Comparison of ENCODE assay signal across 23 cellular contexts in genomic region chr1:84701366-84701765, GRCh38. TPM values are rescaled to one million over a fixed set of nuclear protein-coding genes. Genes with fewer than 3 reads are reported as not detected.
A peak's percentile ranks its signal among the peaks of the same experiment; 100 is the strongest.
DNase-seq lines count a peak whose midpoint lies in the region; ATAC-seq, FAIRE-seq and TF ChIP-seq lines count a peak whose summit lies in the region.
"Had no signal": no experiment of that assay in that cellular context is flagged by ENCODE, and none has a peak within 500 bp of the region (broad histone marks: within the 10 kb centered on the region; RNA-seq: fewer than 3 reads in every experiment).

No MANE protein-coding gene starts in this region.

- no peaks in the 10 kb centered on the region for H3K36me3 Mint-ChIP-seq in nephron (ENCODE audit: low read depth)
- H3K36me3 Mint-ChIP-seq: CD4-positive, CD25-positive, alpha-beta regulatory T cell; stimulated activated effector memory CD8-positive, alpha-beta T cell treated with anti-CD3 and anti-CD28 coated beads, Interleukin-12 subunit alpha, Interleukin-12 subunit beta, amount 100 ng/mL, for 72 hours had no signal

- H3K9me3 ChIP-seq in endocrine pancreas (ENCODE audit: control insufficient read depth, low read length): no peaks in the 10 kb centered on the region
- H3K9me3 ChIP-seq: upper lobe of right lung had no signal

- FAIRE-seq in A204.1 (lab: Jason Lieb, UNC): peak; percentile 16
- FAIRE-seq: endothelial cell of umbilical vein had no signal

- no peaks in the 10 kb centered on the region for H3K27me3 Mint-ChIP-seq in nephron (ENCODE audit: low read depth)

- peaks cover 26% of the 10 kb centered on the region for H3K4me1 ChIP-seq in endocrine pancreas (ENCODE audit: control insufficient read depth, insufficient read depth, low read length)

- no peak for TF ChIP-seq POLR2A in GM18505 (IDR thresholded peaks at IDR 0.05; ENCODE audit: borderline replicate concordance, extremely low read depth, insufficient read depth, insufficient read length)

- DNase-seq in LHCN-M2 (ENCODE audit: low read depth): peak; percentile 66
- no peak for DNase-seq in stimulated activated CD4-positive, alpha-beta T cell treated with anti-CD3 and anti-CD28 coated beads, Interleukin-2, amount 100 ng/mL, for 24 hours
- DNase-seq: ACHN; activated CD4-positive, CD25-positive, alpha-beta regulatory T cell; activated effector memory CD4-positive, alpha-beta T cell treated with Interleukin-2 at 50 U/mL for 16 hours; amygdala; CD4-positive, CD25-positive, alpha-beta regulatory T cell; cerebellar nuclear complex; EL; NCI-H1105 treated with DMSO at 0.1 percent for 48 hours; RPMI8226; upper lobe of right lung had no signal

- peak overlapping the region; percentile 19 for H3K4me3 ChIP-seq in endocrine pancreas (ENCODE audit: control insufficient read depth, insufficient read depth, low read length)
- H3K4me3 ChIP-seq: skin epidermis, upper lobe of right lung had no signal

- H3K4me1 Mint-ChIP-seq in nephron: peaks cover 46% of the 10 kb centered on the region
- H3K4me1 Mint-ChIP-seq: stimulated activated effector memory CD8-positive, alpha-beta T cell treated with anti-CD3 and anti-CD28 coated beads, Interleukin-12 subunit alpha, Interleukin-12 subunit beta, amount 100 ng/mL, for 72 hours had no signal

- ATAC-seq in GM21825 (IDR thresholded peaks at IDR 0.05; ENCODE audit: unreplicated experiment): no peak
- no peak for ATAC-seq in GM18505 (IDR thresholded peaks at IDR 0.05; ENCODE audit: unreplicated experiment)
- ATAC-seq in GM21528 (IDR thresholded peaks at IDR 0.05; ENCODE audit: low FRiP score, unreplicated experiment): no peak
- ATAC-seq: stimulated activated effector memory CD8-positive, alpha-beta T cell treated with anti-CD3 and anti-CD28 coated beads, Interleukin-12 subunit alpha, Interleukin-12 subunit beta, amount 100 ng/mL, for 72 hours; upper lobe of right lung had no signal

- peak overlapping the region; percentile 88 to 93 (median 91) for H3K27ac Mint-ChIP-seq in nephron
- H3K27ac Mint-ChIP-seq: CD4-positive, CD25-positive, alpha-beta regulatory T cell; stimulated activated effector memory CD8-positive, alpha-beta T cell treated with anti-CD3 and anti-CD28 coated beads, Interleukin-12 subunit alpha, Interleukin-12 subunit beta, amount 100 ng/mL, for 72 hours; T-helper 1 cell treated with Interleukin-12 subunit alpha and Interleukin-12 subunit beta and Interleukin-4 antibody, amounts not matched to agents 30 μg/mL and 1 μg/mL, for 36 hours had no signal

- no peak overlapping the region for H3K9ac ChIP-seq in endocrine pancreas (ENCODE audit: control insufficient read depth, insufficient read depth, low read length)
- H3K9ac ChIP-seq: KMS-11 had no signal

- peak overlapping the region; percentile 67 to 79 (median 67) for H3K4me3 Mint-ChIP-seq in nephron
- H3K4me3 Mint-ChIP-seq: CD4-positive, CD25-positive, alpha-beta regulatory T cell; stimulated activated effector memory CD8-positive, alpha-beta T cell treated with anti-CD3 and anti-CD28 coated beads, Interleukin-12 subunit alpha, Interleukin-12 subunit beta, amount 100 ng/mL, for 72 hours; T-helper 1 cell treated with Interleukin-12 subunit alpha and Interleukin-12 subunit beta and Interleukin-4 antibody, amounts not matched to agents 30 μg/mL and 1 μg/mL, for 36 hours had no signal

- no peaks in the 10 kb centered on the region for H3K9me3 Mint-ChIP-seq in nephron
- H3K9me3 Mint-ChIP-seq: stimulated activated effector memory CD8-positive, alpha-beta T cell treated with anti-CD3 and anti-CD28 coated beads, Interleukin-12 subunit alpha, Interleukin-12 subunit beta, amount 100 ng/mL, for 72 hours; T-helper 1 cell treated with Interleukin-12 subunit alpha and Interleukin-12 subunit beta and Interleukin-4 antibody, amounts not matched to agents 30 μg/mL and 1 μg/mL, for 36 hours had no signal

- TF ChIP-seq CTCF in nephron (IDR thresholded peaks at IDR 0.05; ENCODE audit: unreplicated experiment in 3 of 3): no peak

- H3K27me3 ChIP-seq in endocrine pancreas (ENCODE audit: control insufficient read depth, insufficient read depth, low read length): no peaks in the 10 kb centered on the region

- no peaks in the 10 kb centered on the region for H3K36me3 ChIP-seq in endocrine pancreas (ENCODE audit: control insufficient read depth, insufficient read depth, low read length)
- H3K36me3 ChIP-seq: upper lobe of right lung had no signal

RNA-seq across cellular contexts. Expression of gene SSX2IP, which starts 11.1 kb away (rescaled TPM):
- total RNA-seq in LHCN-M2 (2014; rRNA removed): 24.7 and 26.9 TPM in 2 replicates
- polyA plus RNA-seq in LHCN-M2 (2012): 3.0 TPM
